2 cellular contexts compared by ENCODE assay signal in genomic region chr20:60930023-60930790, GRCh38.
TF ChIP-seq lines count a peak whose summit lies in the region.

No MANE protein-coding gene starts in this region.

TF ChIP-seq in HepG2, 621 proteins besides CTCF, POLR2A, EP300 and RAD21:
- TF ChIP-seq CCAR2 (optimal IDR thresholded peaks at IDR 0.05; ENCODE audit: low read depth, low read length) (no peak), MNT (IDR thresholded peaks at IDR 0.05) (peak; percentile 99), CEBPB (IDR thresholded peaks at IDR 0.05; ENCODE audit: borderline replicate concordance, low read depth, low read length) (peak; percentile 89)

TF ChIP-seq in H1, 55 proteins besides CTCF, POLR2A, EP300 and RAD21:
- TF ChIP-seq KDM1A (IDR thresholded peaks at IDR 0.05; ENCODE audit: borderline replicate concordance, low read length) (no peak), SP1 (IDR thresholded peaks at IDR 0.05; ENCODE audit: low read depth, low read length) (no peak), CEBPB (IDR thresholded peaks at IDR 0.05; ENCODE audit: low read depth, low read length) (peak; percentile 42; the same call in 1 of the 2 replicates), SUZ12 (IDR thresholded peaks at IDR 0.05; ENCODE audit: low read length) (no peak), KDM5A (IDR thresholded peaks at IDR 0.05; ENCODE audit: low read length) (no peak), RXRA (IDR thresholded peaks at IDR 0.05; ENCODE audit: insufficient read depth, low read depth, low read length) (no peak), ATF3 (IDR thresholded peaks at IDR 0.05; ENCODE audit: insufficient read depth, low read depth, low read length) (no peak)
